ENCODE assay signal across 1 cellular context in the genomic region with DNA sequence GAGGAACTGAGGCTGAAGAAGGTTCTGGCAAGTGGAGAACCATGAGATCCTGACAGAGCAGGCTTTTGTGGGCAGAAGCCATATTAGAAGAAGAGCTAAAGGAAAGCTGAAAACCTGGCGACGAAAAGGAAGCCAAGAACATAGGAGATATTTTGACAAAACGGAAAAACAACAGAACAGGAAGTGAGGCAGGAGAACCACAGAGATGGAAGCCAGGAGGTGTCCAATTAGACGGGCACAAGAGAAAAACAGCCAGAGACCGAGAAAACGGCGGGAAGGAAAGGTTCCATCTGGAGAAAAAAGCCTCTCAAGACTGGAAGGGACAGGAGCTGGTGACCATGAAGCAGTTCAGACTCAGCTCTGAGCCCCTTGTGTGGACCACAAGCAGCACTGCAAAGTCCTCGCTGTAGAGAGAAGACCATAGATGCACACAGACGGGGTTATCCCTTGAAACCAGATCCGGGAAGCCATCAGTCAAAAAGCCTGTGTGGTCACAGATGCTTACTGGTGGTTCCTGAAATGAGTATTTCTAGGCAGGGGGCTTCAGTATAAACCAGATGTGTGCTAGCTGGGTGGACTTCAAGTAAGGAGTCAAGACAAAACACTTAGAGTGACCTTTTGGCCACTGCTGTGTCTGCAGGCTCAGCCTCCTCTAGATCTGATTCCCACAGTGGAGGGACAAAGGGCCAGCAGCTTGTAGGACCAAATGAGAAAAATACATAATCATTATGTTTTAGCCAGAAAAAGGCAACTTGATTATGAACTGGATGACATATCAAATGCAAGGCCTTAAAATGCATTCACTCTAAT.
A peak's percentile ranks its signal among the peaks of the same experiment; 100 is the strongest.
TF ChIP-seq lines count a peak whose summit lies in the region.

No MANE protein-coding gene starts in this region.

TF ChIP-seq in H1, 55 proteins besides CTCF, POLR2A, EP300 and RAD21:
- no peak for TF ChIP-seq TEAD4 (IDR thresholded peaks at IDR 0.05; ENCODE audit: low read depth, low read length)
- TF ChIP-seq PHF8 (conservative IDR thresholded peaks at IDR 0.05; ENCODE audit: low read depth, low read length) = no peak
- no peak for TF ChIP-seq HDAC6 (IDR thresholded peaks at IDR 0.05; ENCODE audit: low read depth, low read length)
- no peak for TF ChIP-seq SP4 (IDR thresholded peaks at IDR 0.05; ENCODE audit: low read length)
- TF ChIP-seq POLR2AphosphoS5 (IDR thresholded peaks at IDR 0.05; ENCODE audit: low read depth, low read length) = 0 out of 2 replicates have a peak, but pooled peaks have one; percentile 14
TF ChIP-seq in H1: peak in this region for 1.
